ENCODE assay signal across 14 cellular contexts in the genomic region with DNA sequence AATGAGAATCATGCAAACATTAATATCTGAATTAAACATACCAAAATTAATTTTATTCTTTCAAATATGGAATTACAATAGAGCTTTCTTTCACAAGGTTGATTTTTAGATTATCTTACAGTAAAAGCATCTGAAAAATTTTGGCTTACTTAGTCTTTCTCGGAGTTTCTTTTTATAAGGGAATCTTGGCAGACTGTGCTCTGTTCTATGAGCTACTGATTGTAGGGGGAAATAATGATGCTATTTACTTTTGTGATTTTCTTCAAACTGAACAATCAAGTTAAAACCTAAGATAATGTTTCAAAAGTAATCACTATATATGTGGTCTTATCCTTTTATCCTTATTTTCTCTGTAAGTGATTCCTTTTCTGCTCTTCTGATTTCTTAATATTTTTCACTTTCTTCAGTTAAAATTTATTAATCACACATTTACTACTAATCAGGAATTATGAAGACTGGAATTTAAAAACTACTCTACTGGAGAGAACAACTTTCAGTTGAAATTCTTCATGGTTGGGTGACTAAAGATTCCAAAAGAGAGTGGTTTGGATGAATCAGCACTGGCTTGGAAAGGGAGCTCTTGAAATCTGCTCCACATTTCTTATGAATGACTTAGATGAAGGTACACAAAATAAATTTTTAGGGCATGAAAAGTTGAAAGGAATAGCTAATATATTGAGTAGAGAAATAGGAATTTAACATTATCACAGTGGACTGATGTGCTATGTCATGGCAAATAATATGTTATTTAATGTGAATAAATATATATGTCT.
DNase-seq lines count a peak whose midpoint lies in the region; ATAC-seq and TF ChIP-seq lines count a peak whose summit lies in the region.
"Had no signal": no experiment of that assay in that cellular context is flagged by ENCODE, and none has a peak within 500 bp of the region (broad histone marks: within the 10 kb centered on the region; RNA-seq: fewer than 3 reads in every experiment).

No MANE protein-coding gene starts in this region.

- no peak for ATAC-seq in naive thymus-derived CD4-positive, alpha-beta T cell
- ATAC-seq: activated naive CD4-positive, alpha-beta T cell treated with anti-CD3 and anti-CD28 coated beads, Interleukin-2, amount 50 U/mL, for 72 hours; Panc1 had no signal

- H3K4me1 ChIP-seq in SK-N-SH (ENCODE audit: control insufficient read depth in 1 of 2, insufficient read depth in 2 of 2, low read depth in 1 of 2, low read length in 1 of 2) (peaks cover 0 to 6% of the 10 kb centered on the region in 2 experiments; a peak in 1 of 4 replicates), tibial nerve (peaks cover 0 to 18% (median 0%) of the 10 kb centered on the region in 4 donors)
- H3K4me1 ChIP-seq in naive thymus-derived CD4-positive, alpha-beta T cell (ENCODE audit: control insufficient read depth in 2 of 2, insufficient read depth in 2 of 2, low read length in 2 of 2): no peaks in the 10 kb centered on the region

- H3K9me2 ChIP-seq in SK-N-SH: no peaks in the 10 kb centered on the region

- 7% methylated on average over 1 of the region's 1 CpG for WGBS in SK-N-SH (ENCODE audit: low lambda C conversion rate)
- WGBS in tibial nerve, 2 donors: 11 to 19% methylated on average over 1 of the region's 1 CpG

- H3K36me3 ChIP-seq in SK-N-SH (replicated peaks in 1 of 2; ENCODE audit: control insufficient read depth in 1 of 2, insufficient read depth in 2 of 2, low read length in 1 of 2): no peaks in the 10 kb centered on the region
- H3K36me3 ChIP-seq in naive thymus-derived CD4-positive, alpha-beta T cell (ENCODE audit: control insufficient read depth in 2 of 3, insufficient read depth in 3 of 3, low read length in 3 of 3): no peaks in the 10 kb centered on the region
- H3K36me3 ChIP-seq in tibial nerve: no peaks in the 10 kb centered on the region
- H3K36me3 ChIP-seq: stomach had no signal

- DNase-seq in ELR (ENCODE audit: low read depth) (peak; percentile 68), SK-N-SH (no peak), fibroblast of mammary gland (ENCODE audit: low read depth) (peak; percentile 75), renal cortical epithelial cell (ENCODE audit: low read depth) (peak; percentile 92), globus pallidus (ENCODE audit: low spot score) (no peak), tibial nerve (ENCODE audit: low spot score in 2 of 2) (no peak), activated T-cell treated with anti-CD3 and anti-CD28 coated beads for 4 hours (no peak)
- DNase-seq in naive thymus-derived CD4-positive, alpha-beta T cell: no peak
- DNase-seq: MV-4-11, NCI-H446 treated with DMSO at 0.1 percent for 48 hours, stomach had no signal

- peaks cover 15% of the 10 kb centered on the region for H3F3A ChIP-seq in SK-N-SH (replicated peaks; ENCODE audit: insufficient read depth)

- no peak for TF ChIP-seq CTCF in SK-N-SH (IDR thresholded peaks at IDR 0.05)
- no peak for TF ChIP-seq CTCF in fibroblast of mammary gland (conservative IDR thresholded peaks at IDR 0.05; ENCODE audit: control insufficient read depth, insufficient read depth, low read depth, low read length)
- TF ChIP-seq CTCF in tibial nerve (IDR thresholded peaks at IDR 0.05): no peak

- POLR2A ChIA-PET in SK-N-SH (lab: Yijun Ruan, JAX): no interaction called here
- POLR2A ChIA-PET in naive thymus-derived CD4-positive, alpha-beta T cell (lab: Charles Lee): no interaction called here

- H3K27me3 ChIP-seq in SK-N-SH (ENCODE audit: insufficient read depth) (no peaks in the 10 kb centered on the region), tibial nerve (no peaks in the 10 kb centered on the region)
- H3K27me3 ChIP-seq in naive thymus-derived CD4-positive, alpha-beta T cell (ENCODE audit: control insufficient read depth in 2 of 2, insufficient read depth in 2 of 2, low read length in 2 of 2): no peaks in the 10 kb centered on the region
- H3K27me3 ChIP-seq: hepatocyte, stomach had no signal

- TF ChIP-seq EP300 in SK-N-SH (IDR thresholded peaks at IDR 0.05; ENCODE audit: borderline replicate concordance in 1 of 2, low read depth in 1 of 2, low read length in 1 of 2): peak in 1 of 2 experiments; percentile 32; a peak in 2 of 4 replicates
- no peak for TF ChIP-seq EP300 in tibial nerve (IDR thresholded peaks at IDR 0.05)

- H3K9me3 ChIP-seq in SK-N-SH: no peaks in the 10 kb centered on the region
- no peaks in the 10 kb centered on the region for H3K9me3 ChIP-seq in naive thymus-derived CD4-positive, alpha-beta T cell (ENCODE audit: control insufficient read depth in 2 of 3, low read length in 3 of 3)
- H3K9me3 ChIP-seq in tibial nerve: no peaks in the 10 kb centered on the region
- H3K9me3 ChIP-seq: stomach had no signal

- CTCF ChIA-PET in SK-N-SH (lab: Yijun Ruan, JAX): interaction anchor here (0.6 kb wide), 1 partner anchor 1462 kb away, joined by 3 read pairs; no protein-coding TSS in a partner anchor
- CTCF ChIA-PET in naive thymus-derived CD4-positive, alpha-beta T cell (lab: Charles Lee): no interaction called here

- no peak for TF ChIP-seq RAD21 in SK-N-SH (IDR thresholded peaks at IDR 0.05; ENCODE audit: low read length)

- no peak overlapping the region for H3K4me3 Mint-ChIP-seq in naive thymus-derived CD4-positive, alpha-beta T cell

- intact Hi-C loops in naive thymus-derived CD4-positive, alpha-beta T cell (cut with micrococcal nuclease): no loop called here

- no peak overlapping the region for H3K4me3 ChIP-seq in SK-N-SH (ENCODE audit: low read depth in 2 of 2, low read length in 1 of 2)
- no peak overlapping the region for H3K4me3 ChIP-seq in fibroblast of mammary gland (ENCODE audit: control insufficient read depth, low read depth, low read length)
- no peak overlapping the region for H3K4me3 ChIP-seq in naive thymus-derived CD4-positive, alpha-beta T cell (ENCODE audit: low read length)
- H3K4me3 ChIP-seq in tibial nerve: no peak overlapping the region
- H3K4me3 ChIP-seq: hepatocyte, stomach had no signal

- H3K27ac ChIP-seq in SK-N-SH (ENCODE audit: low read depth in 2 of 2, low read length in 1 of 2): peak overlapping the region in 1 of 2 experiments; percentile 49; a peak in 2 of 4 replicates
- H3K27ac ChIP-seq in naive thymus-derived CD4-positive, alpha-beta T cell (ENCODE audit: low read depth, low read length): no peak overlapping the region
- H3K27ac ChIP-seq in tibial nerve: peak overlapping the region in 2 of 4 donors; percentile 42 to 73
- H3K27ac ChIP-seq: hepatocyte, stomach had no signal

- no peaks in the 10 kb centered on the region for H4K20me1 ChIP-seq in SK-N-SH (ENCODE audit: insufficient read depth)

- no peaks in the 10 kb centered on the region for H3K4me1 Mint-ChIP-seq in naive thymus-derived CD4-positive, alpha-beta T cell

- H3K79me2 ChIP-seq in SK-N-SH (ENCODE audit: insufficient read depth): no peaks in the 10 kb centered on the region

- no peak overlapping the region for H3K27ac Mint-ChIP-seq in naive thymus-derived CD4-positive, alpha-beta T cell
- H3K27ac Mint-ChIP-seq: activated naive CD4-positive, alpha-beta T cell treated with anti-CD3 and anti-CD28 coated beads, Interleukin-2, amount 50 U/mL, for 72 hours had no signal

- peaks cover 0 to 4% (median 0%) of the 10 kb centered on the region in 11 donors for H3K9me3 Mint-ChIP-seq in naive thymus-derived CD4-positive, alpha-beta T cell
- H3K9me3 Mint-ChIP-seq: activated naive CD4-positive, alpha-beta T cell treated with anti-CD3 and anti-CD28 coated beads, Interleukin-2, amount 50 U/mL, for 72 hours had no signal

- no peaks in the 10 kb centered on the region for H3K36me3 Mint-ChIP-seq in naive thymus-derived CD4-positive, alpha-beta T cell
- H3K36me3 Mint-ChIP-seq: activated naive CD4-positive, alpha-beta T cell treated with anti-CD3 and anti-CD28 coated beads, Interleukin-2, amount 50 U/mL, for 72 hours had no signal

- no peak overlapping the region for H2AFZ ChIP-seq in SK-N-SH (ENCODE audit: low read depth)
- H2AFZ ChIP-seq: hepatocyte had no signal

- H3K9ac ChIP-seq in SK-N-SH: no peak overlapping the region

- peak overlapping the region; percentile 11; the same call in 1 of the 2 replicates for H3K4me2 ChIP-seq in SK-N-SH
- H3K4me2 ChIP-seq: hepatocyte had no signal

- peaks cover 0 to 3% (median 0%) of the 10 kb centered on the region in 5 donors for H3K27me3 Mint-ChIP-seq in naive thymus-derived CD4-positive, alpha-beta T cell

- TF ChIP-seq POLR2A in tibial nerve (IDR thresholded peaks at IDR 0.05): no peak

TF ChIP-seq in SK-N-SH, 30 proteins besides CTCF, POLR2A, EP300 and RAD21 (continues in another document):
- TF ChIP-seq YY1 (IDR thresholded peaks at IDR 0.05; ENCODE audit: low read depth) (no peak), RCOR1 (IDR thresholded peaks at IDR 0.05; ENCODE audit: low read length) (no peak), FOXJ3 (CRISPR knock-in tag; IDR thresholded peaks at IDR 0.05) (no peak), TEAD4 (IDR thresholded peaks at IDR 0.05; ENCODE audit: borderline replicate concordance, insufficient read depth) (0 out of 2 replicates have a peak, but pooled peaks have one; percentile 40), SMC3 (IDR thresholded peaks at IDR 0.05; ENCODE audit: low read depth, low read length) (no peak), EZH2phosphoT487 (IDR thresholded peaks at IDR 0.05; ENCODE audit: borderline replicate concordance, low read depth) (no peak), SIN3A (IDR thresholded peaks at IDR 0.05; ENCODE audit: borderline replicate concordance, low read depth, low read length) (no peak), TAF1 (IDR thresholded peaks at IDR 0.05; ENCODE audit: borderline replicate concordance, low read depth, low read length) (no peak), NRF1 (IDR thresholded peaks at IDR 0.05; ENCODE audit: low read depth, low read length) (no peak), JUND (IDR thresholded peaks at IDR 0.05) (peak; percentile 26; the same call in 1 of the 2 replicates)
- TF ChIP-seq, protein P1, sequence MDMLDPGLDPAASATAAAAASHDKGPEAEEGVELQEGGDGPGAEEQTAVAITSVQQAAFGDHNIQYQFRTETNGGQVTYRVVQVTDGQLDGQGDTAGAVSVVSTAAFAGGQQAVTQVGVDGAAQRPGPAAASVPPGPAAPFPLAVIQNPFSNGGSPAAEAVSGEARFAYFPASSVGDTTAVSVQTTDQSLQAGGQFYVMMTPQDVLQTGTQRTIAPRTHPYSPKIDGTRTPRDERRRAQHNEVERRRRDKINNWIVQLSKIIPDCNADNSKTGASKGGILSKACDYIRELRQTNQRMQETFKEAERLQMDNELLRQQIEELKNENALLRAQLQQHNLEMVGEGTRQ (IDR thresholded peaks at IDR 0.05; ENCODE audit: borderline replicate concordance, low read depth, low read length): no peak

Comparison
In these comparisons a context has a peak if more than half of its experiments do, and no peak if none do; other contexts are left out.
1. DNase-seq: peak in ELR (single experiment), fibroblast of mammary gland (single experiment) and renal cortical epithelial cell (single experiment); none in SK-N-SH (single experiment), globus pallidus (single experiment), naive thymus-derived CD4-positive, alpha-beta T cell (0 of 9), tibial nerve (0 of 2) and activated T-cell treated with anti-CD3 and anti-CD28 coated beads for 4 hours (single experiment).